ENCODE assay signal across 27 cellular contexts in the genomic region with DNA sequence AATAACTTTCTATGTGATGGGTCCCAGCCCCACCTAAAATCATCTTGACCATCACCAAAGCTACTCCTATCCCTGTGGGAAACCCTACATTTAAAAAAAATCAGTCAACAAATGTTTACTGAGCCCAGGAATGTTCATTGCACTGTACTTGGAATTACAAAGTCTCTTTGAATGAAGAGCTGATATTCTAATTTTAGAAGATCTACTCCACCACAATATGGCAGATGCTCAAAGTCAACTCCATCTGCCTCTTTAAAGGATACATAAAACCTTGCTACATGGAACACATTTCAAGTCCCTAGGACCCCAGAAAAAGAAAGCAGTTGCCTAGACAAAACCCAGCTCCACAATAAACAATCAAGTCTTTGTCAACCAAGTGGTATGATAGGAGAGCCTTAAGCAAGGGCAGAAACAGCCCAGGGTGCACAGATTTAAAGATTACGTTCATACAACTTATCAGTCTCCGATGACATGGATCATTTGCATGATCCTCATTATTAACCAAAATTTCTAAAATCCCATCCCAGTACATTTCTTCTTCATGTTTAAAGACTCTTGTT.
"Had no signal": no experiment of that assay in that cellular context is flagged by ENCODE, and none has a peak within 500 bp of the region (broad histone marks: within the 10 kb centered on the region; RNA-seq: fewer than 3 reads in every experiment).

No MANE protein-coding gene starts in this region.

- H3K9me3 ChIP-seq: gastrocnemius medialis, right atrium auricular region, thoracic aorta had no signal

- H3K36me3 ChIP-seq: gastrocnemius medialis, neural progenitor cell, right atrium auricular region, thoracic aorta had no signal

- H3K4me3 ChIP-seq: gastrocnemius medialis, hepatocyte, neural progenitor cell, right atrium auricular region, thoracic aorta had no signal

- H3K4me3 Mint-ChIP-seq: activated CD4-positive, alpha-beta memory T cell treated with anti-CD3 and anti-CD28 coated beads for 36 hours; activated CD4-positive, alpha-beta T cell treated with anti-CD3 and anti-CD28 coated beads, Interleukin-2, amount 10 ng/mL, durations not matched to agents 24 days and 14 days; activated naive CD4-positive, alpha-beta T cell treated with anti-CD3 and anti-CD28 coated beads, Interleukin-2, amount 50 U/mL, for 24 hours; activated naive CD8-positive, alpha-beta T cell treated with anti-CD3 and anti-CD28 coated beads, Interleukin-2, amount 50 U/mL, for 24 hours; activated T-cell treated with anti-CD3 and anti-CD28 coated beads, Interleukin-2, amount 50 U/mL, for 4 hours; central memory CD8-positive, alpha-beta T cell; naive thymus-derived CD8-positive, alpha-beta T cell; neural progenitor cell; stimulated activated effector memory CD8-positive, alpha-beta T cell treated with anti-CD3 and anti-CD28 coated beads, Interleukin-12 subunit alpha, Interleukin-12 subunit beta, amount 100 ng/mL, for 72 hours; stimulated activated naive CD8-positive, alpha-beta T cell treated with anti-CD3 and anti-CD28 coated beads, Interleukin-15, Interleukin-2, amounts not matched to agents 100 ng/mL and 50 ng/mL, for 24 hours had no signal

- H3K36me3 Mint-ChIP-seq: activated CD4-positive, alpha-beta memory T cell treated with anti-CD3 and anti-CD28 coated beads for 36 hours; activated naive CD4-positive, alpha-beta T cell treated with anti-CD3 and anti-CD28 coated beads, Interleukin-2, amount 50 U/mL, for 24 hours; naive thymus-derived CD8-positive, alpha-beta T cell; neural progenitor cell; stimulated activated effector memory CD8-positive, alpha-beta T cell treated with anti-CD3 and anti-CD28 coated beads, Interleukin-12 subunit alpha, Interleukin-12 subunit beta, amount 100 ng/mL, for 72 hours had no signal

- H3K9me3 Mint-ChIP-seq: activated CD4-positive, alpha-beta memory T cell treated with anti-CD3 and anti-CD28 coated beads for 36 hours; activated naive CD4-positive, alpha-beta T cell treated with anti-CD3 and anti-CD28 coated beads, Interleukin-2, amount 50 U/mL, for 24 hours; activated naive CD8-positive, alpha-beta T cell treated with anti-CD3 and anti-CD28 coated beads, Interleukin-2, amount 50 U/mL, for 24 hours; activated T-cell treated with anti-CD3 and anti-CD28 coated beads, Interleukin-2, amount 50 U/mL, for 4 hours; activated T-helper 2 cell treated with anti-CD3 and anti-CD28 coated beads, Interferon-gamma antibody, Interleukin-2, Interleukin-4, amounts not matched to agents 10 μg/mL and 5 μg/mL and 100 μg/mL, durations not matched to agents 14 hours and 24 hours and 36 hours; central memory CD8-positive, alpha-beta T cell; neural progenitor cell; stimulated activated effector memory CD8-positive, alpha-beta T cell treated with anti-CD3 and anti-CD28 coated beads, Interleukin-12 subunit alpha, Interleukin-12 subunit beta, amount 100 ng/mL, for 72 hours; stimulated activated naive CD8-positive, alpha-beta T cell treated with anti-CD3 and anti-CD28 coated beads, Interleukin-15, Interleukin-2, amounts not matched to agents 100 ng/mL and 50 ng/mL, for 24 hours had no signal

- H3K27me3 ChIP-seq: gastrocnemius medialis, hepatocyte, neural progenitor cell, right atrium auricular region had no signal

- H2AFZ ChIP-seq: hepatocyte, neural progenitor cell had no signal

- H3K27ac Mint-ChIP-seq: activated CD4-positive, alpha-beta memory T cell treated with anti-CD3 and anti-CD28 coated beads for 36 hours; activated CD4-positive, alpha-beta T cell treated with anti-CD3 and anti-CD28 coated beads, Interleukin-2, amount 10 ng/mL, durations not matched to agents 24 days and 14 days; activated naive CD4-positive, alpha-beta T cell treated with anti-CD3 and anti-CD28 coated beads, Interleukin-2, amount 50 U/mL, for 24 hours; activated naive CD8-positive, alpha-beta T cell treated with anti-CD3 and anti-CD28 coated beads, Interleukin-2, amount 50 U/mL, for 24 hours; activated T-helper 2 cell treated with anti-CD3 and anti-CD28 coated beads, Interferon-gamma antibody, Interleukin-2, Interleukin-4, amounts not matched to agents 10 μg/mL and 5 μg/mL and 100 μg/mL, durations not matched to agents 14 hours and 24 hours and 36 hours; naive thymus-derived CD8-positive, alpha-beta T cell; neural progenitor cell; stimulated activated effector memory CD8-positive, alpha-beta T cell treated with anti-CD3 and anti-CD28 coated beads, Interleukin-12 subunit alpha, Interleukin-12 subunit beta, amount 100 ng/mL, for 72 hours; stimulated activated naive CD8-positive, alpha-beta T cell treated with anti-CD3 and anti-CD28 coated beads, Interleukin-15, Interleukin-2, amounts not matched to agents 100 ng/mL and 50 ng/mL, for 24 hours had no signal

- DNase-seq: activated CD4-positive, alpha-beta memory T cell treated with anti-CD3 and anti-CD28 coated beads for 36 hours; activated CD4-positive, alpha-beta T cell treated with anti-CD3 and anti-CD28 coated beads, Interleukin-2, amount 10 ng/mL, durations not matched to agents 24 days and 14 days; activated CD4-positive, CD25-positive, alpha-beta regulatory T cell treated with anti-CD3 and anti-CD28 coated beads, Interleukin-2, amount 50 U/mL, for 72 hours; activated CD8-positive, alpha-beta memory T cell treated with anti-CD3 and anti-CD28 coated beads, Interleukin-2, amount 50 U/mL, for 48 hours; activated naive CD8-positive, alpha-beta T cell treated with anti-CD3 and anti-CD28 coated beads, Interleukin-2, amount 50 U/mL, for 24 hours; activated T-cell treated with anti-CD3 and anti-CD28 coated beads, Interleukin-2, amount 50 U/mL, for 4 hours; amygdala; dermis blood vessel endothelial cell; effector CD4-positive, alpha-beta T cell; gastrocnemius medialis; islet precursor cell; left cardiac atrium; left ventricle myocardium superior; naive thymus-derived CD8-positive, alpha-beta T cell; stimulated activated CD4-positive, alpha-beta T cell treated with anti-CD3 and anti-CD28 coated beads, Interleukin-12 subunit alpha, Interleukin-12 subunit beta, amount 100 ng/mL, for 4 hours; stimulated activated CD4-positive, alpha-beta T cell treated with anti-CD3 and anti-CD28 coated beads, Interleukin-4, amount 100 ng/mL, for 24 hours; T-helper 2 cell; trophoblast cell had no signal

- H3K9ac ChIP-seq: neural progenitor cell had no signal

- H3K4me1 ChIP-seq: gastrocnemius medialis, neural progenitor cell, right atrium auricular region had no signal

- H3K4me2 ChIP-seq: hepatocyte, neural progenitor cell had no signal

- H3K4me1 Mint-ChIP-seq: activated naive CD4-positive, alpha-beta T cell treated with anti-CD3 and anti-CD28 coated beads, Interleukin-2, amount 50 U/mL, for 24 hours; activated naive CD8-positive, alpha-beta T cell treated with anti-CD3 and anti-CD28 coated beads, Interleukin-2, amount 50 U/mL, for 24 hours; central memory CD8-positive, alpha-beta T cell; naive thymus-derived CD8-positive, alpha-beta T cell; stimulated activated effector memory CD8-positive, alpha-beta T cell treated with anti-CD3 and anti-CD28 coated beads, Interleukin-12 subunit alpha, Interleukin-12 subunit beta, amount 100 ng/mL, for 72 hours had no signal

- H3K27ac ChIP-seq: gastrocnemius medialis, hepatocyte, neural progenitor cell, right atrium auricular region, thoracic aorta had no signal

- H3K79me2 ChIP-seq: hepatocyte had no signal

- H3K27me3 Mint-ChIP-seq: activated CD4-positive, alpha-beta memory T cell treated with anti-CD3 and anti-CD28 coated beads for 36 hours; activated CD4-positive, alpha-beta T cell treated with anti-CD3 and anti-CD28 coated beads, Interleukin-2, amount 10 ng/mL, durations not matched to agents 24 days and 14 days; activated naive CD4-positive, alpha-beta T cell treated with anti-CD3 and anti-CD28 coated beads, Interleukin-2, amount 50 U/mL, for 24 hours; activated naive CD8-positive, alpha-beta T cell treated with anti-CD3 and anti-CD28 coated beads, Interleukin-2, amount 50 U/mL, for 24 hours; central memory CD8-positive, alpha-beta T cell; stimulated activated naive CD8-positive, alpha-beta T cell treated with anti-CD3 and anti-CD28 coated beads, Interleukin-15, Interleukin-2, amounts not matched to agents 100 ng/mL and 50 ng/mL, for 24 hours had no signal
